In the genomic region with DNA sequence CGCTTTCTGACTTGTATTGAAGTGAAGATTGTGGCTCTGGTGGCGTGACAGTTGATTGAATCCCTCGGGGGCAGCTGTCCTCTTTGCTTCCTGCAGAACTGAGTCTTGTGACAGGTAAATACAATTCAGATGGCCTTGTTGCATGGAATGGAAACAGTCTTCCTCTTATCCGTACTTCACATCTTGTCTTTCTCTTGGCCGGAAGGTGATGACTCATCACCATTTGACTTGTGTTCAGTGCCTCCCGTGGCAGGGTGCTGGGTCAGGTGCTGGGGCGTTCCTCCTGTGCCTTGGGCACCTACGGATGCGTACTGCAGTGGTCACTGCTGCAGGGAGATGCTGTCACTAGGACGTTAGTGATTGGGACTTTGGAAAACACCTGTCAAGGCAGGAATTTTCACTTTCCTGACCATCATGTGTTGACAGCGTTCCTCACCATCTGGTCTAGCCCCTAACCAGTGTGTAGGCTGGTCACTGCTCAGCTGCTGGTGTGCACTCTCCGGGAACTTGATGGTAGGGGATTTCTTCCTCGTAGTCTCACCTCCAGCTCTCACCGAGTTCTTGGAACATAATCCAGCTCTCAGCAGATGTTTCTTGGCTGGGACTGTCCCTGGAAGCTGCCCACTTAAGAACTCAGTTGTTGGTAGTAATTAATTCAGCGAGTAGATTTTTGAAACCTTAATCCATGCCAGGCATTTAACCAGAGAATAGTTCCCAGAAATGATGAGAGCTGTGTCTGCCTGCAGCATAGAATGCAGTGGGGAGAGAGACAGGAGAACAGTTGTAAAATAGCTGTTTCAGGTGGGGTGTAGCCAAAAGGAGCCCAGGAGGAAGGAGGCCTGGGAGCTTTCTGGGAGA, we compare ENCODE assay signal across 8 cellular contexts. TPM values are rescaled to one million over a fixed set of nuclear protein-coding genes. Genes with fewer than 3 reads are reported as not detected.
DNase-seq lines count a peak whose midpoint lies in the region; ATAC-seq and TF ChIP-seq lines count a peak whose summit lies in the region.

No MANE protein-coding gene starts in this region.

- H3K4me1 ChIP-seq in naive thymus-derived CD4-positive, alpha-beta T cell (ENCODE audit: control insufficient read depth in 2 of 2, insufficient read depth in 2 of 2, low read length in 2 of 2): peaks cover 35 to 56% of the 10 kb centered on the region in 2 donors
- H3K4me1 ChIP-seq in uterus: peaks cover 0 to 11% of the 10 kb centered on the region in 2 donors
- no peaks in the 10 kb centered on the region for H3K4me1 ChIP-seq in Karpas-422 (ENCODE audit: low read length)

- H3K9me3 ChIP-seq in naive thymus-derived CD4-positive, alpha-beta T cell (ENCODE audit: control insufficient read depth in 2 of 3, low read length in 3 of 3): no peaks in the 10 kb centered on the region
- no peaks in the 10 kb centered on the region for H3K9me3 ChIP-seq in uterus
- no peaks in the 10 kb centered on the region for H3K9me3 ChIP-seq in Karpas-422 (ENCODE audit: low read length)

- intact Hi-C loops in naive thymus-derived CD4-positive, alpha-beta T cell (cut with micrococcal nuclease): loop anchor here in 1 of 2 donors (2.0 kb wide), 1 partner anchor 26 kb away; no protein-coding TSS in a partner anchor
- intact Hi-C loops in uterus (cut with DNase I; ENCODE audit: low total_unique reads): no loop called here

- H3K4me1 Mint-ChIP-seq in WTC11: peaks cover 31% of the 10 kb centered on the region
- H3K4me1 Mint-ChIP-seq in central memory CD8-positive, alpha-beta T cell: peaks cover 63% of the 10 kb centered on the region
- H3K4me1 Mint-ChIP-seq in naive thymus-derived CD4-positive, alpha-beta T cell: peaks cover 67 to 87% (median 75%) of the 10 kb centered on the region in 7 donors

- peak overlapping the region; percentile 24 for H3K4me3 ChIP-seq in naive thymus-derived CD4-positive, alpha-beta T cell (ENCODE audit: low read length)
- H3K4me3 ChIP-seq in uterus: no peak overlapping the region
- H3K4me3 ChIP-seq in Karpas-422 (ENCODE audit: low read length): no peak overlapping the region

- peak overlapping the region; percentile 78 for H3K27ac ChIP-seq in naive thymus-derived CD4-positive, alpha-beta T cell (ENCODE audit: low read depth, low read length)
- H3K27ac ChIP-seq in uterus (peak overlapping the region; percentile 47 to 59), Karpas-422 (ENCODE audit: low read length) (no peak overlapping the region)

- no peaks in the 10 kb centered on the region for H3K27me3 Mint-ChIP-seq in WTC11 (ENCODE audit: low read depth)
- no peaks in the 10 kb centered on the region for H3K27me3 Mint-ChIP-seq in central memory CD8-positive, alpha-beta T cell
- H3K27me3 Mint-ChIP-seq in naive thymus-derived CD4-positive, alpha-beta T cell: no peaks in the 10 kb centered on the region

- no peak for ATAC-seq in WTC11
- peak; percentile 73 for ATAC-seq in central memory CD8-positive, alpha-beta T cell (replicated peaks; ENCODE audit: extremely low read depth, poor library complexity, severe bottlenecking)
- peak; percentile 71 for ATAC-seq in naive thymus-derived CD4-positive, alpha-beta T cell

- H3K9me2 ChIP-seq in Karpas-422 (replicated peaks; ENCODE audit: insufficient read depth, low read length): no peaks in the 10 kb centered on the region

- H3K36me3 ChIP-seq in naive thymus-derived CD4-positive, alpha-beta T cell (ENCODE audit: control insufficient read depth in 2 of 3, insufficient read depth in 3 of 3, low read length in 3 of 3): no peaks in the 10 kb centered on the region
- no peaks in the 10 kb centered on the region for H3K36me3 ChIP-seq in uterus
- no peaks in the 10 kb centered on the region for H3K36me3 ChIP-seq in Karpas-422 (ENCODE audit: insufficient read depth, low read length)

- no peak overlapping the region for H3K9ac ChIP-seq in Karpas-422 (ENCODE audit: low read length)

- no peaks in the 10 kb centered on the region for H3K9me3 Mint-ChIP-seq in WTC11
- H3K9me3 Mint-ChIP-seq in central memory CD8-positive, alpha-beta T cell: no peaks in the 10 kb centered on the region
- H3K9me3 Mint-ChIP-seq in naive thymus-derived CD4-positive, alpha-beta T cell: no peaks in the 10 kb centered on the region

- H4K20me1 ChIP-seq in Karpas-422 (ENCODE audit: insufficient read depth, low read depth, low read length): peaks cover 26% of the 10 kb centered on the region; the same call in 1 of the 2 replicates

- H3K27ac Mint-ChIP-seq in WTC11: peak overlapping the region; percentile 81
- H3K27ac Mint-ChIP-seq in central memory CD8-positive, alpha-beta T cell (ENCODE audit: low read depth): peak overlapping the region; percentile 84
- H3K27ac Mint-ChIP-seq in naive thymus-derived CD4-positive, alpha-beta T cell: peak overlapping the region; percentile 89 to 98 (median 96)

- no peak overlapping the region for H3K4me3 Mint-ChIP-seq in WTC11
- H3K4me3 Mint-ChIP-seq in central memory CD8-positive, alpha-beta T cell: peak overlapping the region; percentile 41
- peak overlapping the region; percentile 55 to 77 (median 72) for H3K4me3 Mint-ChIP-seq in naive thymus-derived CD4-positive, alpha-beta T cell

- POLR2A ChIA-PET in WTC11 (lab: Charles Lee): no interaction called here
- POLR2A ChIA-PET in naive thymus-derived CD4-positive, alpha-beta T cell (lab: Charles Lee): interaction anchor here (0.6 to 4.4 kb wide), 7 partner anchors 10 to 70 kb away, joined by 3 to 41 read pairs (median 6); no protein-coding TSS in a partner anchor

- no peak overlapping the region for H2AFZ ChIP-seq in Karpas-422 (ENCODE audit: low read length)

- H3K36me3 Mint-ChIP-seq in WTC11: no peaks in the 10 kb centered on the region
- no peaks in the 10 kb centered on the region for H3K36me3 Mint-ChIP-seq in central memory CD8-positive, alpha-beta T cell (ENCODE audit: insufficient read depth)
- peaks cover 0 to 9% (median 0%) of the 10 kb centered on the region in 5 donors for H3K36me3 Mint-ChIP-seq in naive thymus-derived CD4-positive, alpha-beta T cell

- TF ChIP-seq POLR2A in uterus (IDR thresholded peaks at IDR 0.05): no peak

- CTCF ChIA-PET in WTC11 (lab: Charles Lee): interaction anchor here (0.7 to 3.1 kb wide), 18 partner anchors 8 to 419 kb away, joined by 3 to 17 read pairs (median 4); partner anchors contain the start of gene TADA2B
- CTCF ChIA-PET in naive thymus-derived CD4-positive, alpha-beta T cell (lab: Charles Lee): interaction anchor here (0.6 to 1.6 kb wide), 7 partner anchors 11 to 197 kb away, joined by 3 to 8 read pairs (median 4); partner anchors contain the start of gene TADA2B

- DNase-seq in NCI-H2171 treated with DMSO at 0.1 percent for 48 hours (lab: John Stamatoyannopoulos, UW) (peak; percentile 5), NCI-H2171 (lab: John Stamatoyannopoulos, UW) (no peak), WTC11 (ENCODE audit: low spot score) (peak; percentile 7), uterus (peak in 1 of 2 donors; percentile 57), Karpas-422 (no peak), NCI-H345 (lab: John Stamatoyannopoulos, UW) (no peak)
- no peak for DNase-seq in central memory CD8-positive, alpha-beta T cell (ENCODE audit: low spot score in 2 of 2)
- DNase-seq in naive thymus-derived CD4-positive, alpha-beta T cell: peak in 3 of 9 donors; percentile 23 to 58 (median 55)

- H3K27me3 ChIP-seq in naive thymus-derived CD4-positive, alpha-beta T cell (ENCODE audit: control insufficient read depth in 2 of 2, insufficient read depth in 2 of 2, low read length in 2 of 2): no peaks in the 10 kb centered on the region
- H3K27me3 ChIP-seq in uterus (no peaks in the 10 kb centered on the region), Karpas-422 (ENCODE audit: low read length) (no peaks in the 10 kb centered on the region)

- no peaks in the 10 kb centered on the region for H3K79me2 ChIP-seq in Karpas-422 (ENCODE audit: low read length)

- TF ChIP-seq CTCF in WTC11 (IDR thresholded peaks at IDR 0.05) (no peak), uterus (IDR thresholded peaks at IDR 0.05) (no peak)

- H3K4me2 ChIP-seq in Karpas-422 (ENCODE audit: low read depth, low read length, poor library complexity, severe bottlenecking): no peak overlapping the region

TF ChIP-seq in WTC11, 78 proteins besides CTCF, POLR2A, EP300 and RAD21 (continues in another document):
- TF ChIP-seq ZNF317 (CRISPR knock-in tag; IDR thresholded peaks at IDR 0.05; ENCODE audit: borderline replicate concordance, low read depth) (no peak), ZNF396 (CRISPR knock-in tag; IDR thresholded peaks at IDR 0.05; ENCODE audit: borderline replicate concordance) (no peak), NFYB (CRISPR knock-in tag; conservative IDR thresholded peaks at IDR 0.05; ENCODE audit: low read depth) (no peak), ZNF425 (CRISPR knock-in tag; conservative IDR thresholded peaks at IDR 0.05) (no peak), PRRX2 (CRISPR knock-in tag; IDR thresholded peaks at IDR 0.05) (no peak), RORB (CRISPR knock-in tag; IDR thresholded peaks at IDR 0.05) (no peak), TEAD4 (CRISPR knock-in tag; IDR thresholded peaks at IDR 0.05) (no peak), SP1 (CRISPR knock-in tag; conservative IDR thresholded peaks at IDR 0.05) (no peak), SOX15 (CRISPR knock-in tag; IDR thresholded peaks at IDR 0.05) (no peak), TCF7 (CRISPR knock-in tag; IDR thresholded peaks at IDR 0.05; ENCODE audit: low read depth) (no peak)

RNA-seq across cellular contexts. Expression of gene TBC1D14, which starts 7.2 kb away (rescaled TPM):
- total RNA-seq in WTC11 (2021) (42.4 to 45.1 TPM (median 43.4 TPM) in 3 replicates), uterus (10 to 100 TPM; 16.9 to 61.2 (median 28.1) TPM)
- total RNA-seq in naive thymus-derived CD4-positive, alpha-beta T cell: 10 to 100 TPM; 42.9 to 72.2 (median 58.3) TPM
- polyA plus RNA-seq in naive thymus-derived CD4-positive, alpha-beta T cell: 10 to 100 TPM; 34.4 to 53.5 TPM
- 31.7 and 35.2 TPM in 2 replicates for total RNA-seq in Karpas-422 (2014; rRNA removed; shearing (Covaris generic); ENCODE audit: low replicate concordance)

Comparison
In these comparisons a context has a peak if more than half of its experiments do, and no peak if none do; other contexts are left out.
1. DNase-seq: peak in NCI-H2171 treated with DMSO at 0.1 percent for 48 hours (single experiment) and WTC11 (single experiment); none in NCI-H2171 (single experiment), central memory CD8-positive, alpha-beta T cell (0 of 2), Karpas-422 (single experiment) and NCI-H345 (single experiment).
2. Peak in every context shown above with its lines, with median percentiles within 50 percentile points of each other: H3K27ac Mint-ChIP-seq.